2 cellular contexts compared by ENCODE assay signal in the genomic region with DNA sequence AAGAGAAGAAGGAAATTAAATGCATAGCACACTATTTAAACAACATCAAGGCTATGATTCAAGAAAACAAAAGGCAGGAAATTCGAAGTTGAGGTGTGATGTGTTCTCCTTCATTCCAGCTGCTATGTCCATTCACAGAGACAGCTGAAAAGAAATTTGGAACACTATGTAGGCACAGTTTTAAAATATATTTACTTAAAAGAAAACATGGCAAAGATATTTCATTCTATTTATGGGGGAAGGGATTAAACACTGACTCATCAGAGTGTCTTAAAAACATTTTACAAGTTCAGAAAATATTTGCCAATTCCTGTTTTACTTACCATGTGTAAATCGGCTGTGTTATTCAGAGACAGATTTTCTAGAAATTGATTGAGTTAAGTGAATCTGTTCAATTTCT.
TF ChIP-seq lines count a peak whose summit lies in the region.

No MANE protein-coding gene starts in this region.

TF ChIP-seq in A549, 52 proteins besides CTCF, POLR2A, EP300 and RAD21 (continued from another document):
- TF ChIP-seq MAX (IDR thresholded peaks at IDR 0.05) (no peak), FOSL2 (IDR thresholded peaks at IDR 0.05) (no peak), FOSL2 (CRISPR knock-in tag; IDR thresholded peaks at IDR 0.05) (no peak), GATA3 (IDR thresholded peaks at IDR 0.05; ENCODE audit: borderline replicate concordance) (no peak), CEBPB (IDR thresholded peaks at IDR 0.05) (no peak), NPAS2 (CRISPR knock-in tag; IDR thresholded peaks at IDR 0.05; ENCODE audit: borderline replicate concordance) (no peak), ELK1 (IDR thresholded peaks at IDR 0.05; ENCODE audit: low read depth, low read length) (no peak), CHD4 (IDR thresholded peaks at IDR 0.05; ENCODE audit: borderline replicate concordance) (no peak), RFX5 (IDR thresholded peaks at IDR 0.05) (no peak), JUN (IDR thresholded peaks at IDR 0.05) (no peak), ZC3H11A (IDR thresholded peaks at IDR 0.05) (no peak)

TF ChIP-seq in HepG2, 621 proteins besides CTCF, POLR2A, EP300 and RAD21 (continued from another document):
- TF ChIP-seq, protein P1, sequence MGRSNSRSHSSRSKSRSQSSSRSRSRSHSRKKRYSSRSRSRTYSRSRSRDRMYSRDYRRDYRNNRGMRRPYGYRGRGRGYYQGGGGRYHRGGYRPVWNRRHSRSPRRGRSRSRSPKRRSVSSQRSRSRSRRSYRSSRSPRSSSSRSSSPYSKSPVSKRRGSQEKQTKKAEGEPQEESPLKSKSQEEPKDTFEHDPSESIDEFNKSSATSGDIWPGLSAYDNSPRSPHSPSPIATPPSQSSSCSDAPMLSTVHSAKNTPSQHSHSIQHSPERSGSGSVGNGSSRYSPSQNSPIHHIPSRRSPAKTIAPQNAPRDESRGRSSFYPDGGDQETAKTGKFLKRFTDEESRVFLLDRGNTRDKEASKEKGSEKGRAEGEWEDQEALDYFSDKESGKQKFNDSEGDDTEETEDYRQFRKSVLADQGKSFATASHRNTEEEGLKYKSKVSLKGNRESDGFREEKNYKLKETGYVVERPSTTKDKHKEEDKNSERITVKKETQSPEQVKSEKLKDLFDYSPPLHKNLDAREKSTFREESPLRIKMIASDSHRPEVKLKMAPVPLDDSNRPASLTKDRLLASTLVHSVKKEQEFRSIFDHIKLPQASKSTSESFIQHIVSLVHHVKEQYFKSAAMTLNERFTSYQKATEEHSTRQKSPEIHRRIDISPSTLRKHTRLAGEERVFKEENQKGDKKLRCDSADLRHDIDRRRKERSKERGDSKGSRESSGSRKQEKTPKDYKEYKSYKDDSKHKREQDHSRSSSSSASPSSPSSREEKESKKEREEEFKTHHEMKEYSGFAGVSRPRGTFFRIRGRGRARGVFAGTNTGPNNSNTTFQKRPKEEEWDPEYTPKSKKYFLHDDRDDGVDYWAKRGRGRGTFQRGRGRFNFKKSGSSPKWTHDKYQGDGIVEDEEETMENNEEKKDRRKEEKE (IDR thresholded peaks at IDR 0.05) = no peak
- TF ChIP-seq SIN3B (IDR thresholded peaks at IDR 0.05; ENCODE audit: low read length) (no peak), ZNF33A (CRISPR knock-in tag; IDR thresholded peaks at IDR 0.05; ENCODE audit: borderline replicate concordance) (no peak), ZNF589 (CRISPR knock-in tag; conservative IDR thresholded peaks at IDR 0.05) (no peak), ZNF292 (CRISPR knock-in tag; IDR thresholded peaks at IDR 0.05; ENCODE audit: borderline replicate concordance, low read depth) (no peak), HHEX (CRISPR knock-in tag; IDR thresholded peaks at IDR 0.05) (no peak)
